ENCODE assay signal across 19 cellular contexts in genomic region chr7:28990200-28990960, GRCh38. TPM values are rescaled to one million over a fixed set of nuclear protein-coding genes. Genes with fewer than 3 reads are reported as not detected.
DNase-seq lines count a peak whose midpoint lies in the region; ATAC-seq and TF ChIP-seq lines count a peak whose summit lies in the region.
"Had no signal": no experiment of that assay in that cellular context is flagged by ENCODE, and none has a peak within 500 bp of the region (broad histone marks: within the 10 kb centered on the region; RNA-seq: fewer than 3 reads in every experiment).

No MANE protein-coding gene starts in this region.

- peaks cover 2% of the 10 kb centered on the region for H3K9me3 Mint-ChIP-seq in neural crest cell
- H3K9me3 Mint-ChIP-seq: naive thymus-derived CD8-positive, alpha-beta T cell; stimulated activated effector memory CD8-positive, alpha-beta T cell treated with anti-CD3 and anti-CD28 coated beads, Interleukin-12 subunit alpha, Interleukin-12 subunit beta, amount 100 ng/mL, for 72 hours had no signal

- DNase-seq in Right ventricle myocardium inferior (ENCODE audit: missing footprints) (peak; percentile 82), cardiac septum (ENCODE audit: low spot score) (no peak), fibroblast of mammary gland (ENCODE audit: low read depth) (peak; percentile 78), neural crest cell (ENCODE audit: low read depth, low spot score) (no peak), NCI-H748 treated with DMSO at 0.1 percent for 48 hours (lab: John Stamatoyannopoulos, UW) (no peak)
- DNase-seq: activated CD4-positive, CD25-positive, alpha-beta regulatory T cell; activated CD8-positive, alpha-beta memory T cell treated with anti-CD3 and anti-CD28 coated beads, Interleukin-2, amount 50 U/mL, for 48 hours; hippocampal formation; IMR-90; naive thymus-derived CD8-positive, alpha-beta T cell; NCI-H1417; PC-9; upper lobe of right lung had no signal

- H3K36me3 Mint-ChIP-seq in neural crest cell (ENCODE audit: low read depth), result peaks cover 5% of the 10 kb centered on the region
- H3K36me3 Mint-ChIP-seq: naive thymus-derived CD8-positive, alpha-beta T cell; stimulated activated effector memory CD8-positive, alpha-beta T cell treated with anti-CD3 and anti-CD28 coated beads, Interleukin-12 subunit alpha, Interleukin-12 subunit beta, amount 100 ng/mL, for 72 hours had no signal

- no peaks in the 10 kb centered on the region for H3K27me3 Mint-ChIP-seq in neural crest cell (ENCODE audit: low read depth)

- ATAC-seq in Right ventricle myocardium inferior (peak; percentile 53), GM21786 (IDR thresholded peaks at IDR 0.05; ENCODE audit: unreplicated experiment) (no peak), HG03175 (IDR thresholded peaks at IDR 0.05; ENCODE audit: unreplicated experiment) (no peak), HG03520 (IDR thresholded peaks at IDR 0.05; ENCODE audit: unreplicated experiment) (no peak)
- ATAC-seq: A549; naive thymus-derived CD8-positive, alpha-beta T cell; stimulated activated effector memory CD8-positive, alpha-beta T cell treated with anti-CD3 and anti-CD28 coated beads, Interleukin-12 subunit alpha, Interleukin-12 subunit beta, amount 100 ng/mL, for 72 hours; upper lobe of right lung had no signal

- intact Hi-C loops in Right ventricle myocardium inferior (cut with DNase I), result no loop called here
- intact Hi-C loops in cardiac septum (cut with DNase I), result no loop called here

- peak overlapping the region; percentile 78 for H3K27ac Mint-ChIP-seq in neural crest cell (ENCODE audit: unreplicated experiment)
- H3K27ac Mint-ChIP-seq: naive thymus-derived CD8-positive, alpha-beta T cell; stimulated activated effector memory CD8-positive, alpha-beta T cell treated with anti-CD3 and anti-CD28 coated beads, Interleukin-12 subunit alpha, Interleukin-12 subunit beta, amount 100 ng/mL, for 72 hours had no signal

- H3K4me1 Mint-ChIP-seq in neural crest cell, result peaks cover 54% of the 10 kb centered on the region
- H3K4me1 Mint-ChIP-seq: naive thymus-derived CD8-positive, alpha-beta T cell; stimulated activated effector memory CD8-positive, alpha-beta T cell treated with anti-CD3 and anti-CD28 coated beads, Interleukin-12 subunit alpha, Interleukin-12 subunit beta, amount 100 ng/mL, for 72 hours had no signal

- no peak overlapping the region for H3K4me3 ChIP-seq in fibroblast of mammary gland (ENCODE audit: control insufficient read depth, low read depth, low read length)
- H3K4me3 ChIP-seq: A549, HAP-1, PC-9, upper lobe of right lung had no signal

- peak overlapping the region; percentile 51 for H3K4me3 Mint-ChIP-seq in neural crest cell
- H3K4me3 Mint-ChIP-seq: naive thymus-derived CD8-positive, alpha-beta T cell; stimulated activated effector memory CD8-positive, alpha-beta T cell treated with anti-CD3 and anti-CD28 coated beads, Interleukin-12 subunit alpha, Interleukin-12 subunit beta, amount 100 ng/mL, for 72 hours had no signal

- no peak for TF ChIP-seq CTCF in fibroblast of mammary gland (conservative IDR thresholded peaks at IDR 0.05; ENCODE audit: control insufficient read depth, insufficient read depth, low read depth, low read length)
- TF ChIP-seq CTCF in neural crest cell (conservative IDR thresholded peaks at IDR 0.05), result no peak

RNA-seq across cellular contexts. Expression of gene TRIL, which starts 32.2 kb away (rescaled TPM):
- total RNA-seq in Right ventricle myocardium inferior (2.3 TPM), cardiac septum (2.6 TPM), neural crest cell (60.7 and 61.5 TPM in 2 replicates)
- total RNA-seq: naive thymus-derived CD8-positive, alpha-beta T cell; PC-9 had no signal

Comparison
In these comparisons a context has a peak if more than half of its experiments do, and no peak if none do; other contexts are left out.
1. DNase-seq: peak in Right ventricle myocardium inferior (single experiment) and fibroblast of mammary gland (single experiment); none in cardiac septum (single experiment), neural crest cell (single experiment) and NCI-H748 treated with DMSO at 0.1 percent for 48 hours (single experiment).
2. RNA of gene TRIL, which starts 32.2 kb away (total RNA-seq): 60.7 to 61.5 TPM in neural crest cell; 2.6 TPM in cardiac septum (single experiment) and 2.3 TPM in Right ventricle myocardium inferior (single experiment); every median in the first group is over 10 times any median in the second.